30 cellular contexts compared by ENCODE assay signal in genomic region chr11:82763167-82763566, GRCh38. TPM values are rescaled to one million over a fixed set of nuclear protein-coding genes. Genes with fewer than 3 reads are reported as not detected.
"Had no signal": no experiment of that assay in that cellular context is flagged by ENCODE, and none has a peak within 500 bp of the region (broad histone marks: within the 10 kb centered on the region; RNA-seq: fewer than 3 reads in every experiment).

No MANE protein-coding gene starts in this region.

- H3K4me3 ChIP-seq: neural progenitor cell, ovary, psoas muscle, skin epidermis, smooth muscle cell, spleen, suprapubic skin, testis, tibial artery, transverse colon, upper lobe of right lung, uterus had no signal

- H2AFZ ChIP-seq: neural progenitor cell, parathyroid adenoma had no signal

- H3K27me3 ChIP-seq: ovary, suprapubic skin, testis, tibial artery, transverse colon, uterus had no signal

- H3K36me3 ChIP-seq: neural progenitor cell, ovary, spleen, suprapubic skin, tibial artery, transverse colon, upper lobe of right lung, uterus had no signal

- DNase-seq: naive thymus-derived CD8-positive, alpha-beta T cell; nephron progenitor cell; occipital lobe; ovary; posterior cingulate gyrus; psoas muscle; right cardiac atrium; spleen; stimulated activated CD4-positive, alpha-beta T cell treated with anti-CD3 and anti-CD28 coated beads, Interleukin-12 subunit alpha, Interleukin-12 subunit beta, amount 100 ng/mL, for 4 hours; stimulated activated CD4-positive, alpha-beta T cell treated with anti-CD3 and anti-CD28 coated beads, Interleukin-1b, Interleukin-23, amount 100 ng/mL, for 48 hours; stimulated activated CD4-positive, alpha-beta T cell treated with anti-CD3 and anti-CD28 coated beads, Interleukin-4, amount 100 ng/mL, for 1 hour; stimulated activated CD4-positive, alpha-beta T cell treated with anti-CD3 and anti-CD28 coated beads, Interleukin-4, amount 100 ng/mL, for 4 hours; stimulated activated CD8-positive, alpha-beta memory T cell treated with anti-CD3 and anti-CD28 coated beads, Interleukin-4, amount 100 ng/mL, for 48 hours; stimulated activated naive CD4-positive, alpha-beta T cell; stimulated activated naive CD8-positive, alpha-beta T cell treated with anti-CD3 and anti-CD28 coated beads, Interleukin-15, amount 100 ng/mL, for 72 hours; stimulated activated naive CD8-positive, alpha-beta T cell treated with anti-CD3 and anti-CD28 coated beads, Interleukin-15, Interleukin-2, amounts not matched to agents 100 U/mL and 50 U/mL, for 24 hours; substantia nigra; testis; tibial artery; transverse colon; upper lobe of right lung; uterus had no signal

- H3K4me2 ChIP-seq: neural progenitor cell, smooth muscle cell had no signal

- H3K79me2 ChIP-seq: parathyroid adenoma had no signal

- H3K9me3 ChIP-seq: ovary, psoas muscle, spleen, suprapubic skin, testis, tibial artery, transverse colon, upper lobe of right lung, uterus had no signal

- ATAC-seq: naive thymus-derived CD8-positive, alpha-beta T cell; natural killer cell treated with Interleukin-12 subunit alpha and Interleukin-12 subunit beta and Interleukin-15 and Interleukin-18, amount 100 ng/mL, for 72 hours; psoas muscle; right cardiac atrium; sciatic nerve; stimulated activated memory B cell treated with anti-CD40 and anti-IgM and Interleukin-4, amounts not matched to agents 10 μg/mL and 1 μg/mL and 100 μg/mL, for 72 hours; stimulated activated naive CD8-positive, alpha-beta T cell treated with anti-CD3 and anti-CD28 coated beads, Interleukin-15, amount 100 ng/mL, for 72 hours; stimulated activated naive CD8-positive, alpha-beta T cell treated with anti-CD3 and anti-CD28 coated beads, Interleukin-15, Interleukin-2, amounts not matched to agents 100 U/mL and 50 U/mL, for 24 hours; upper lobe of right lung had no signal

- H3K27ac ChIP-seq: neural progenitor cell, ovary, parathyroid adenoma, psoas muscle, skin epidermis, spleen, suprapubic skin, testis, tibial artery, transverse colon, upper lobe of right lung, uterus had no signal

- H3K4me1 ChIP-seq: neural progenitor cell, parathyroid adenoma, psoas muscle, spleen, suprapubic skin, testis, tibial artery, upper lobe of right lung, uterus had no signal

- H3K9ac ChIP-seq: neural progenitor cell, parathyroid adenoma had no signal

RNA-seq across cellular contexts. Expression of gene FAM181B, which starts 29.5 kb away (rescaled TPM):
- total RNA-seq: naive thymus-derived CD8-positive, alpha-beta T cell; natural killer cell treated with Interleukin-12 subunit alpha and Interleukin-12 subunit beta and Interleukin-15 and Interleukin-18, amount 100 ng/mL, for 72 hours; smooth muscle cell had no signal
- polyA plus RNA-seq: naive thymus-derived CD8-positive, alpha-beta T cell; smooth muscle cell had no signal
